In genomic region chr1:224637510-224637909, GRCh38 we compare ENCODE assay signal across 9 cellular contexts. TPM values are rescaled to one million over a fixed set of nuclear protein-coding genes. Genes with fewer than 3 reads are reported as not detected.
DNase-seq lines count a peak whose midpoint lies in the region; ATAC-seq and TF ChIP-seq lines count a peak whose summit lies in the region.
"Had no signal": no experiment of that assay in that cellular context is flagged by ENCODE, and none has a peak within 500 bp of the region (broad histone marks: within the 10 kb centered on the region; RNA-seq: fewer than 3 reads in every experiment).

No MANE protein-coding gene starts in this region.

- H3K27me3 ChIP-seq in spleen (replicated peaks in 1 of 7), result peaks cover 0 to 24% (median 0%) of the 10 kb centered on the region in 7 donors

- no peaks in the 10 kb centered on the region for H3K36me3 Mint-ChIP-seq in T-helper 1 cell treated with Interleukin-12 subunit alpha and Interleukin-12 subunit beta and Interleukin-4 antibody, amounts not matched to agents 30 μg/mL and 1 μg/mL, for 36 hours (ENCODE audit: low read depth)

- TF ChIP-seq CTCF in epithelial cell of esophagus (IDR thresholded peaks at IDR 0.05; ENCODE audit: insufficient read depth, low read depth, low read length, missing control alignments), result no peak
- TF ChIP-seq CTCF in spleen (IDR thresholded peaks at IDR 0.05 in 8 of 11, conservative IDR thresholded peaks at IDR 0.05 in 3 of 11), result no peak

- peaks cover 18% of the 10 kb centered on the region for H3K4me1 Mint-ChIP-seq in T-helper 1 cell treated with Interleukin-12 subunit alpha and Interleukin-12 subunit beta and Interleukin-4 antibody, amounts not matched to agents 30 μg/mL and 1 μg/mL, for 36 hours (ENCODE audit: low read depth)

- no peaks in the 10 kb centered on the region for H3K36me3 ChIP-seq in spleen

- WGBS in spleen, 5 donors, result 75 to 87% (median 82%) methylated on average over 5 of the region's 5 CpGs

- DNase-seq in T-helper 1 cell (no peak), RKO (ENCODE audit: low spot score) (peak; percentile 37), epithelial cell of esophagus (ENCODE audit: low read depth) (peak; percentile 67), skeletal muscle cell (ENCODE audit: low read depth) (peak; percentile 72), NCI-H1105 (lab: John Stamatoyannopoulos, UW) (no peak), spleen (no peak)
- DNase-seq: NCI-H2227 treated with DMSO at 0.1 percent for 48 hours had no signal

- H3K4me1 ChIP-seq in spleen, result no peaks in the 10 kb centered on the region

- no peak overlapping the region for H3K4me3 Mint-ChIP-seq in T-helper 1 cell treated with Interleukin-12 subunit alpha and Interleukin-12 subunit beta and Interleukin-4 antibody, amounts not matched to agents 30 μg/mL and 1 μg/mL, for 36 hours

- no peak overlapping the region for H3K4me3 ChIP-seq in epithelial cell of esophagus (ENCODE audit: low read length)
- no peak overlapping the region for H3K4me3 ChIP-seq in skeletal muscle cell (ENCODE audit: low read depth, low read length)
- no peak overlapping the region for H3K4me3 ChIP-seq in spleen

- H3K27me3 Mint-ChIP-seq in T-helper 1 cell treated with Interleukin-12 subunit alpha and Interleukin-12 subunit beta and Interleukin-4 antibody, amounts not matched to agents 30 μg/mL and 1 μg/mL, for 36 hours (ENCODE audit: low read depth), result peaks cover 23% of the 10 kb centered on the region

- no peaks in the 10 kb centered on the region for H3K9me3 Mint-ChIP-seq in T-helper 1 cell treated with Interleukin-12 subunit alpha and Interleukin-12 subunit beta and Interleukin-4 antibody, amounts not matched to agents 30 μg/mL and 1 μg/mL, for 36 hours

- no peak for ATAC-seq in HG02885 (IDR thresholded peaks at IDR 0.05; ENCODE audit: poor library complexity, unreplicated experiment)

- no peak overlapping the region for H3K27ac ChIP-seq in spleen

- H3K9me3 ChIP-seq in spleen, result no peaks in the 10 kb centered on the region

- peak overlapping the region; percentile 43 for H3K27ac Mint-ChIP-seq in T-helper 1 cell treated with Interleukin-12 subunit alpha and Interleukin-12 subunit beta and Interleukin-4 antibody, amounts not matched to agents 30 μg/mL and 1 μg/mL, for 36 hours

- no peak for TF ChIP-seq POLR2A in spleen (IDR thresholded peaks at IDR 0.05)

- intact Hi-C loops in spleen (cut with DNase I; ENCODE audit: low total_unique reads), result no loop called here

RNA-seq across cellular contexts. Expression of gene CNIH3, which starts 21.4 kb away (rescaled TPM):
- 1 to 10 TPM in 5 of 7 donors, under 1 TPM in 2; 0.68 to 4.1 (median 2.6) TPM for total RNA-seq in spleen
- 1 to 10 TPM; 1.6 to 2.2 (median 1.7) TPM for polyA plus RNA-seq in spleen

Comparison
In these comparisons a context has a peak if more than half of its experiments do, and no peak if none do; other contexts are left out.
1. DNase-seq: peak in RKO (single experiment), epithelial cell of esophagus (single experiment) and skeletal muscle cell (single experiment); none in T-helper 1 cell (0 of 5), NCI-H1105 (single experiment) and spleen (single experiment).